ENCODE assay signal across 1 cellular context in the genomic region with DNA sequence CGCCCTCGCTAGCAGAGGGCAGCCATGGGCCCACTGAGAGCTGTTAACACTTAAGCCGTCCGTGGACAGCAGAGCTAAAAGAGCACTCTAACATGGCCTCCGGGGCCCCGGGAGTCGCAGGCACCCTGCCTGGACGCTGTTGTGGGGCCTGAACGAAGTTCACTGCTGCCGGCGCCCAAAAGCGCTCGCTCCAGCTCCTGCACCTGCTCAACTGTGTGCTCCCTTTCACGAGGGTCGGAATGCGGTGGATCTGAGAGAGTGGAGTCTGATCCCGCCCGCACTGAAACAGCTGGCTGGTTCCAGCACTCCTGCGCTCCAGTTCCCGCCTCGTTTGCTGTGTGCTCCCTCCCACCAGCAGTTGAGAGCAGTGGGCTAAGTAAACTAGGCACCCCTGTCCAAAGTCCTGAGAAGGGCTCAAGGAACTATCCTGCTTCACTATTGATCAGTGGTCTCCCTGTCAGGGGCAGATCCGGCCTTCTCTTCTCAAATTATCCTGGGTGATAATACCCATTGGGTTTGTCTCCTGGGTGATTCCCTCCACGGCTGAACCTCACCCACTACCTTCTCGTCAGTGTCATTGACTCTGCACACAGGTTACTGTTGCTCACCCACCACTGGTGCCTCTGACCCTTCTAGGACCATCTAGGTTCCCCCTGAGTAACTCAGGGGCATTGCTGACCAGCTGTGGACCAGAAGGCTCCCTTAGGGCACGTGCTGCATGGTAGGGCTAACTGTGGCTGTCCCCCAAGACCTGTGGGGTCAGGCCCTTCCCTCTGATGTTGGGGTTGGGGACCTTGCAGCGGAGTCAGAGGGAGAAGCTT.
A peak's percentile ranks its signal among the peaks of the same experiment; 100 is the strongest.
TF ChIP-seq lines count a peak whose summit lies in the region.

No MANE protein-coding gene starts in this region.

TF ChIP-seq in HepG2, 621 proteins besides CTCF, POLR2A, EP300 and RAD21 (continues in another document):
- TF ChIP-seq HNF4A (CRISPR knock-in tag; IDR thresholded peaks at IDR 0.05) (peak; percentile 70), ZMYM3 (CRISPR knock-in tag; IDR thresholded peaks at IDR 0.05) (peak; percentile 21; the same call in 1 of the 2 replicates), AGO1 (IDR thresholded peaks at IDR 0.05; ENCODE audit: low read depth, low read length, poor library complexity, severe bottlenecking) (peak; percentile 37), ATF7 (IDR thresholded peaks at IDR 0.05) (no peak), ATF7 (CRISPR knock-in tag; IDR thresholded peaks at IDR 0.05) (no peak), MIER3 (CRISPR knock-in tag; IDR thresholded peaks at IDR 0.05; ENCODE audit: borderline replicate concordance) (no peak), MTA1 (CRISPR knock-in tag; IDR thresholded peaks at IDR 0.05; ENCODE audit: borderline replicate concordance) (peak; percentile 84), ARHGAP35 (CRISPR knock-in tag; IDR thresholded peaks at IDR 0.05; ENCODE audit: borderline replicate concordance) (no peak), HOXA3 (CRISPR knock-in tag; IDR thresholded peaks at IDR 0.05) (peak; percentile 60; the same call in 1 of the 2 replicates), SRY (CRISPR knock-in tag; IDR thresholded peaks at IDR 0.05) (0 out of 2 replicates have a peak, but pooled peaks have one; percentile 64), TBL1XR1 (IDR thresholded peaks at IDR 0.05; ENCODE audit: borderline replicate concordance, low read length, partially characterized antibody) (no peak), ZNF883 (CRISPR knock-in tag; IDR thresholded peaks at IDR 0.05; ENCODE audit: not compliant biosample characterization) (peak; percentile 69), RCOR2 (CRISPR knock-in tag; IDR thresholded peaks at IDR 0.05) (0 out of 2 replicates have a peak, but pooled peaks have one; percentile 28), RXRA (CRISPR knock-in tag; IDR thresholded peaks at IDR 0.05) (peak; percentile 33; the same call in 1 of the 2 replicates), ZNF446 (CRISPR knock-in tag; IDR thresholded peaks at IDR 0.05) (peak; percentile 62; the same call in 1 of the 2 replicates), KAT2B (IDR thresholded peaks at IDR 0.05; ENCODE audit: borderline replicate concordance, low read depth, low read length) (no peak), ZNF629 (CRISPR knock-in tag; conservative IDR thresholded peaks at IDR 0.05) (peak; percentile 37; the same call in 1 of the 2 replicates), RFXAP (CRISPR knock-in tag; IDR thresholded peaks at IDR 0.05; ENCODE audit: borderline replicate concordance) (0 out of 2 replicates have a peak, but pooled peaks have one; percentile 75), CC2D1A (CRISPR knock-in tag; IDR thresholded peaks at IDR 0.05) (no peak), THYN1 (CRISPR knock-in tag; IDR thresholded peaks at IDR 0.05; ENCODE audit: borderline replicate concordance, low read depth) (no peak), YY1 (IDR thresholded peaks at IDR 0.05; ENCODE audit: insufficient read depth, insufficient replicate concordance, low read depth, low read length) (peak; percentile 79), ZNF672 (CRISPR knock-in tag; IDR thresholded peaks at IDR 0.05) (no peak), ZNF709 (CRISPR knock-in tag; IDR thresholded peaks at IDR 0.05) (peak; percentile 87; the same call in 1 of the 2 replicates), NR3C1 (CRISPR knock-in tag; IDR thresholded peaks at IDR 0.05) (no peak), CBX2 (IDR thresholded peaks at IDR 0.05; ENCODE audit: low read depth, low read length) (no peak), CBX2 (CRISPR knock-in tag; IDR thresholded peaks at IDR 0.05; ENCODE audit: low read depth) (0 out of 2 replicates have a peak, but pooled peaks have one; percentile 50), ZNF720 (CRISPR knock-in tag; IDR thresholded peaks at IDR 0.05) (no peak), U2AF1 (optimal IDR thresholded peaks at IDR 0.05; ENCODE audit: low read depth, low read length) (no peak), RFX5 (IDR thresholded peaks at IDR 0.05; ENCODE audit: low read depth, low read length) (no peak; the same call in 1 of the 2 replicates), NRL (CRISPR knock-in tag; IDR thresholded peaks at IDR 0.05; ENCODE audit: borderline replicate concordance) (peak; percentile 72; the same call in 1 of the 2 replicates), ZNF780A (CRISPR knock-in tag; IDR thresholded peaks at IDR 0.05) (no peak)
- TF ChIP-seq, protein P1, sequence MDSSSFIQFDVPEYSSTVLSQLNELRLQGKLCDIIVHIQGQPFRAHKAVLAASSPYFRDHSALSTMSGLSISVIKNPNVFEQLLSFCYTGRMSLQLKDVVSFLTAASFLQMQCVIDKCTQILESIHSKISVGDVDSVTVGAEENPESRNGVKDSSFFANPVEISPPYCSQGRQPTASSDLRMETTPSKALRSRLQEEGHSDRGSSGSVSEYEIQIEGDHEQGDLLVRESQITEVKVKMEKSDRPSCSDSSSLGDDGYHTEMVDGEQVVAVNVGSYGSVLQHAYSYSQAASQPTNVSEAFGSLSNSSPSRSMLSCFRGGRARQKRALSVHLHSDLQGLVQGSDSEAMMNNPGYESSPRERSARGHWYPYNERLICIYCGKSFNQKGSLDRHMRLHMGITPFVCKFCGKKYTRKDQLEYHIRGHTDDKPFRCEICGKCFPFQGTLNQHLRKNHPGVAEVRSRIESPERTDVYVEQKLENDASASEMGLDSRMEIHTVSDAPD (CRISPR knock-in tag; IDR thresholded peaks at IDR 0.05): 0 out of 2 replicates have a peak, but pooled peaks have one; percentile 14
- TF ChIP-seq, protein P2, sequence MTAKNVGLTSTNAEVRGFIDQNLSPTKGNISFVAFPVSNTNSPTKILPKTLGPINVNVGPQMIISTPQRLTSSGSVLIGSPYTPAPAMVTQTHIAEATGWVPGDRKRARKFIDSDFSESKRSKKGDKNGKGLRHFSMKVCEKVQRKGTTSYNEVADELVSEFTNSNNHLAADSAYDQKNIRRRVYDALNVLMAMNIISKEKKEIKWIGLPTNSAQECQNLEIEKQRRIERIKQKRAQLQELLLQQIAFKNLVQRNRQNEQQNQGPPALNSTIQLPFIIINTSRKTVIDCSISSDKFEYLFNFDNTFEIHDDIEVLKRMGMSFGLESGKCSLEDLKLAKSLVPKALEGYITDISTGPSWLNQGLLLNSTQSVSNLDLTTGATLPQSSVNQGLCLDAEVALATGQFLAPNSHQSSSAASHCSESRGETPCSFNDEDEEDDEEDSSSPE (CRISPR knock-in tag; IDR thresholded peaks at IDR 0.05): peak; percentile 82
- TF ChIP-seq, protein P3, sequence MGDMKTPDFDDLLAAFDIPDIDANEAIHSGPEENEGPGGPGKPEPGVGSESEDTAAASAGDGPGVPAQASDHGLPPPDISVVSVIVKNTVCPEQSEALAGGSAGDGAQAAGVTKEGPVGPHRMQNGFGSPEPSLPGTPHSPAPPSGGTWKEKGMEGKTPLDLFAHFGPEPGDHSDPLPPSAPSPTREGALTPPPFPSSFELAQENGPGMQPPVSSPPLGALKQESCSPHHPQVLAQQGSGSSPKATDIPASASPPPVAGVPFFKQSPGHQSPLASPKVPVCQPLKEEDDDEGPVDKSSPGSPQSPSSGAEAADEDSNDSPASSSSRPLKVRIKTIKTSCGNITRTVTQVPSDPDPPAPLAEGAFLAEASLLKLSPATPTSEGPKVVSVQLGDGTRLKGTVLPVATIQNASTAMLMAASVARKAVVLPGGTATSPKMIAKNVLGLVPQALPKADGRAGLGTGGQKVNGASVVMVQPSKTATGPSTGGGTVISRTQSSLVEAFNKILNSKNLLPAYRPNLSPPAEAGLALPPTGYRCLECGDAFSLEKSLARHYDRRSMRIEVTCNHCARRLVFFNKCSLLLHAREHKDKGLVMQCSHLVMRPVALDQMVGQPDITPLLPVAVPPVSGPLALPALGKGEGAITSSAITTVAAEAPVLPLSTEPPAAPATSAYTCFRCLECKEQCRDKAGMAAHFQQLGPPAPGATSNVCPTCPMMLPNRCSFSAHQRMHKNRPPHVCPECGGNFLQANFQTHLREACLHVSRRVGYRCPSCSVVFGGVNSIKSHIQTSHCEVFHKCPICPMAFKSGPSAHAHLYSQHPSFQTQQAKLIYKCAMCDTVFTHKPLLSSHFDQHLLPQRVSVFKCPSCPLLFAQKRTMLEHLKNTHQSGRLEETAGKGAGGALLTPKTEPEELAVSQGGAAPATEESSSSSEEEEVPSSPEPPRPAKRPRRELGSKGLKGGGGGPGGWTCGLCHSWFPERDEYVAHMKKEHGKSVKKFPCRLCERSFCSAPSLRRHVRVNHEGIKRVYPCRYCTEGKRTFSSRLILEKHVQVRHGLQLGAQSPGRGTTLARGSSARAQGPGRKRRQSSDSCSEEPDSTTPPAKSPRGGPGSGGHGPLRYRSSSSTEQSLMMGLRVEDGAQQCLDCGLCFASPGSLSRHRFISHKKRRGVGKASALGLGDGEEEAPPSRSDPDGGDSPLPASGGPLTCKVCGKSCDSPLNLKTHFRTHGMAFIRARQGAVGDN (CRISPR knock-in tag; IDR thresholded peaks at IDR 0.05): peak; percentile 93
- TF ChIP-seq, protein P4, sequence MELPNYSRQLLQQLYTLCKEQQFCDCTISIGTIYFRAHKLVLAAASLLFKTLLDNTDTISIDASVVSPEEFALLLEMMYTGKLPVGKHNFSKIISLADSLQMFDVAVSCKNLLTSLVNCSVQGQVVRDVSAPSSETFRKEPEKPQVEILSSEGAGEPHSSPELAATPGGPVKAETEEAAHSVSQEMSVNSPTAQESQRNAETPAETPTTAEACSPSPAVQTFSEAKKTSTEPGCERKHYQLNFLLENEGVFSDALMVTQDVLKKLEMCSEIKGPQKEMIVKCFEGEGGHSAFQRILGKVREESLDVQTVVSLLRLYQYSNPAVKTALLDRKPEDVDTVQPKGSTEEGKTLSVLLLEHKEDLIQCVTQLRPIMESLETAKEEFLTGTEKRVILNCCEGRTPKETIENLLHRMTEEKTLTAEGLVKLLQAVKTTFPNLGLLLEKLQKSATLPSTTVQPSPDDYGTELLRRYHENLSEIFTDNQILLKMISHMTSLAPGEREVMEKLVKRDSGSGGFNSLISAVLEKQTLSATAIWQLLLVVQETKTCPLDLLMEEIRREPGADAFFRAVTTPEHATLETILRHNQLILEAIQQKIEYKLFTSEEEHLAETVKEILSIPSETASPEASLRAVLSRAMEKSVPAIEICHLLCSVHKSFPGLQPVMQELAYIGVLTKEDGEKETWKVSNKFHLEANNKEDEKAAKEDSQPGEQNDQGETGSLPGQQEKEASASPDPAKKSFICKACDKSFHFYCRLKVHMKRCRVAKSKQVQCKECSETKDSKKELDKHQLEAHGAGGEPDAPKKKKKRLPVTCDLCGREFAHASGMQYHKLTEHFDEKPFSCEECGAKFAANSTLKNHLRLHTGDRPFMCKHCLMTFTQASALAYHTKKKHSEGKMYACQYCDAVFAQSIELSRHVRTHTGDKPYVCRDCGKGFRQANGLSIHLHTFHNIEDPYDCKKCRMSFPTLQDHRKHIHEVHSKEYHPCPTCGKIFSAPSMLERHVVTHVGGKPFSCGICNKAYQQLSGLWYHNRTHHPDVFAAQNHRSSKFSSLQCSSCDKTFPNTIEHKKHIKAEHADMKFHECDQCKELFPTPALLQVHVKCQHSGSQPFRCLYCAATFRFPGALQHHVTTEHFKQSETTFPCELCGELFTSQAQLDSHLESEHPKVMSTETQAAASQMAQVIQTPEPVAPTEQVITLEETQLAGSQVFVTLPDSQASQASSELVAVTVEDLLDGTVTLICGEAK (IDR thresholded peaks at IDR 0.05): no peak
- TF ChIP-seq, protein P4 (CRISPR knock-in tag; IDR thresholded peaks at IDR 0.05): no peak; the same call in none of the 2 replicates
- TF ChIP-seq, protein P5, sequence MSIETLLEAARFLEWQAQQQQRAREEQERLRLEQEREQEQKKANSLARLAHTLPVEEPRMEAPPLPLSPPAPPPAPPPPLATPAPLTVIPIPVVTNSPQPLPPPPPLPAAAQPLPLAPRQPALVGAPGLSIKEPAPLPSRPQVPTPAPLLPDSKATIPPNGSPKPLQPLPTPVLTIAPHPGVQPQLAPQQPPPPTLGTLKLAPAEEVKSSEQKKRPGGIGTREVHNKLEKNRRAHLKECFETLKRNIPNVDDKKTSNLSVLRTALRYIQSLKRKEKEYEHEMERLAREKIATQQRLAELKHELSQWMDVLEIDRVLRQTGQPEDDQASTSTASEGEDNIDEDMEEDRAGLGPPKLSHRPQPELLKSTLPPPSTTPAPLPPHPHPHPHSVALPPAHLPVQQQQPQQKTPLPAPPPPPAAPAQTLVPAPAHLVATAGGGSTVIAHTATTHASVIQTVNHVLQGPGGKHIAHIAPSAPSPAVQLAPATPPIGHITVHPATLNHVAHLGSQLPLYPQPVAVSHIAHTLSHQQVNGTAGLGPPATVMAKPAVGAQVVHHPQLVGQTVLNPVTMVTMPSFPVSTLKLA (IDR thresholded peaks at IDR 0.05): no peak
